ENCODE assay signal across 19 cellular contexts in the genomic region with DNA sequence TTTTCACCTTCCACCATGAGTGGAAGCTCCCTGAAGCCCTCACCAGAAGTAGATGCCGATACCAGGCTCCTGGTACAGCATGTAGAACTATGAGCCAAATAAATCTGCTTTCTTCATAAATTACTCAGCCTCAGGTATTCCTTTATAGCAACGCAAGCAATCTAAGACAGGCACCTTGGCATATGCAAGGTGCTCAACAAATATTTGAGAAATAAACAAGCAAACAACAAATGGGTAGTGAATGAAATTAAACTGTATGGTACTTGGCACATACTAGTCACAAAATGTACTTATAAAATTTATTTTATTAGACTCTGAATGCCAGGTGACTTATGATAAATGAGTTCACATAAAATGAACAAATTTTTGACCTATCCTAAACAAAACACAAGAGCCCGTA.
"Had no signal": no experiment of that assay in that cellular context is flagged by ENCODE, and none has a peak within 500 bp of the region (broad histone marks: within the 10 kb centered on the region; RNA-seq: fewer than 3 reads in every experiment).

No MANE protein-coding gene starts in this region.

- H3K27me3 ChIP-seq: MG63 had no signal

- DNase-seq: KBM-7; MG63; NCI-H1092; NCI-H1105 treated with DMSO at 0.1 percent for 48 hours; NCI-H1417 treated with DMSO at 0.1 percent for 48 hours; NCI-H146; NCI-H1694 treated with DMSO at 0.1 percent for 48 hours; NCI-H1930; NCI-H2081; NCI-H2107; NCI-H2227 treated with DMSO at 0.1 percent for 48 hours; NCI-H524; NCI-H69; NCI-H774; NK-92 treated with Interleukin-12 subunit alpha and Interleukin-12 subunit beta, amount 100 ng/mL, for 24 hours; Right ventricle myocardium superior; RPMI8226; SK-N-SH; SW 1271 had no signal

- H3K4me3 ChIP-seq: MG63 had no signal

- H3K36me3 ChIP-seq: MG63 had no signal

- H3K9me3 ChIP-seq: MG63, SK-N-SH had no signal
